ENCODE assay signal across 1 cellular context in genomic region chr13:20776751-20777150, GRCh38.
TF ChIP-seq lines count a peak whose summit lies in the region.

No MANE protein-coding gene starts in this region.

TF ChIP-seq in GM23338, 12 proteins besides CTCF, POLR2A, EP300 and RAD21 (continued from another document):
- TF ChIP-seq, protein P1, sequence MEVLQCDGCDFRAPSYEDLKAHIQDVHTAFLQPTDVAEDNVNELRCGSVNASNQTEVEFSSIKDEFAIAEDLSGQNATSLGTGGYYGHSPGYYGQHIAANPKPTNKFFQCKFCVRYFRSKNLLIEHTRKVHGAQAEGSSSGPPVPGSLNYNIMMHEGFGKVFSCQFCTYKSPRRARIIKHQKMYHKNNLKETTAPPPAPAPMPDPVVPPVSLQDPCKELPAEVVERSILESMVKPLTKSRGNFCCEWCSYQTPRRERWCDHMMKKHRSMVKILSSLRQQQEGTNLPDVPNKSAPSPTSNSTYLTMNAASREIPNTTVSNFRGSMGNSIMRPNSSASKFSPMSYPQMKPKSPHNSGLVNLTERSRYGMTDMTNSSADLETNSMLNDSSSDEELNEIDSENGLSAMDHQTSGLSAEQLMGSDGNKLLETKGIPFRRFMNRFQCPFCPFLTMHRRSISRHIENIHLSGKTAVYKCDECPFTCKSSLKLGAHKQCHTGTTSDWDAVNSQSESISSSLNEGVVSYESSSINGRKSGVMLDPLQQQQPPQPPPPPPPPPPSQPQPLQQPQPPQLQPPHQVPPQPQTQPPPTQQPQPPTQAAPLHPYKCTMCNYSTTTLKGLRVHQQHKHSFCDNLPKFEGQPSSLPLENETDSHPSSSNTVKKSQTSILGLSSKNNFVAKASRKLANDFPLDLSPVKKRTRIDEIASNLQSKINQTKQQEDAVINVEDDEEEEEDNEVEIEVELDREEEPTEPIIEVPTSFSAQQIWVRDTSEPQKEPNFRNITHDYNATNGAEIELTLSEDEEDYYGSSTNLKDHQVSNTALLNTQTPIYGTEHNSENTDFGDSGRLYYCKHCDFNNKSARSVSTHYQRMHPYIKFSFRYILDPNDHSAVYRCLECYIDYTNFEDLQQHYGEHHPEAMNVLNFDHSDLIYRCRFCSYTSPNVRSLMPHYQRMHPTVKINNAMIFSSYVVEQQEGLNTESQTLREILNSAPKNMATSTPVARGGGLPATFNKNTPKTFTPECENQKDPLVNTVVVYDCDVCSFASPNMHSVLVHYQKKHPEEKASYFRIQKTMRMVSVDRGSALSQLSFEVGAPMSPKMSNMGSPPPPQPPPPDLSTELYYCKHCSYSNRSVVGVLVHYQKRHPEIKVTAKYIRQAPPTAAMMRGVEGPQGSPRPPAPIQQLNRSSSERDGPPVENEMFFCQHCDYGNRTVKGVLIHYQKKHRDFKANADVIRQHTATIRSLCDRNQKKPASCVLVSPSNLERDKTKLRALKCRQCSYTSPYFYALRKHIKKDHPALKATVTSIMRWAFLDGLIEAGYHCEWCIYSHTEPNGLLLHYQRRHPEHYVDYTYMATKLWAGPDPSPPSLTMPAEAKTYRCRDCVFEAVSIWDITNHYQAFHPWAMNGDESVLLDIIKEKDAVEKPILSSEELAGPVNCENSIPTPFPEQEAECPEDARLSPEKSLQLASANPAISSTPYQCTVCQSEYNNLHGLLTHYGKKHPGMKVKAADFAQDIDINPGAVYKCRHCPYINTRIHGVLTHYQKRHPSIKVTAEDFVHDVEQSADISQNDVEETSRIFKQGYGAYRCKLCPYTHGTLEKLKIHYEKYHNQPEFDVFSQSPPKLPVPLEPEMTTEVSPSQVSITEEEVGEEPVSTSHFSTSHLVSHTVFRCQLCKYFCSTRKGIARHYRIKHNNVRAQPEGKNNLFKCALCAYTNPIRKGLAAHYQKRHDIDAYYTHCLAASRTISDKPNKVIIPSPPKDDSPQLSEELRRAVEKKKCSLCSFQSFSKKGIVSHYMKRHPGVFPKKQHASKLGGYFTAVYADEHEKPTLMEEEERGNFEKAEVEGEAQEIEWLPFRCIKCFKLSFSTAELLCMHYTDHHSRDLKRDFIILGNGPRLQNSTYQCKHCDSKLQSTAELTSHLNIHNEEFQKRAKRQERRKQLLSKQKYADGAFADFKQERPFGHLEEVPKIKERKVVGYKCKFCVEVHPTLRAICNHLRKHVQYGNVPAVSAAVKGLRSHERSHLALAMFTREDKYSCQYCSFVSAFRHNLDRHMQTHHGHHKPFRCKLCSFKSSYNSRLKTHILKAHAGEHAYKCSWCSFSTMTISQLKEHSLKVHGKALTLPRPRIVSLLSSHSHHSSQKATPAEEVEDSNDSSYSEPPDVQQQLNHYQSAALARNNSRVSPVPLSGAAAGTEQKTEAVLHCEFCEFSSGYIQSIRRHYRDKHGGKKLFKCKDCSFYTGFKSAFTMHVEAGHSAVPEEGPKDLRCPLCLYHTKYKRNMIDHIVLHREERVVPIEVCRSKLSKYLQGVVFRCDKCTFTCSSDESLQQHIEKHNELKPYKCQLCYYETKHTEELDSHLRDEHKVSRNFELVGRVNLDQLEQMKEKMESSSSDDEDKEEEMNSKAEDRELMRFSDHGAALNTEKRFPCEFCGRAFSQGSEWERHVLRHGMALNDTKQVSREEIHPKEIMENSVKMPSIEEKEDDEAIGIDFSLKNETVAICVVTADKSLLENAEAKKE (CRISPR knock-in tag; IDR thresholded peaks at IDR 0.05), result no peak
- no peak for TF ChIP-seq ZNF114 (CRISPR knock-in tag; IDR thresholded peaks at IDR 0.05)
